In the genomic region with DNA sequence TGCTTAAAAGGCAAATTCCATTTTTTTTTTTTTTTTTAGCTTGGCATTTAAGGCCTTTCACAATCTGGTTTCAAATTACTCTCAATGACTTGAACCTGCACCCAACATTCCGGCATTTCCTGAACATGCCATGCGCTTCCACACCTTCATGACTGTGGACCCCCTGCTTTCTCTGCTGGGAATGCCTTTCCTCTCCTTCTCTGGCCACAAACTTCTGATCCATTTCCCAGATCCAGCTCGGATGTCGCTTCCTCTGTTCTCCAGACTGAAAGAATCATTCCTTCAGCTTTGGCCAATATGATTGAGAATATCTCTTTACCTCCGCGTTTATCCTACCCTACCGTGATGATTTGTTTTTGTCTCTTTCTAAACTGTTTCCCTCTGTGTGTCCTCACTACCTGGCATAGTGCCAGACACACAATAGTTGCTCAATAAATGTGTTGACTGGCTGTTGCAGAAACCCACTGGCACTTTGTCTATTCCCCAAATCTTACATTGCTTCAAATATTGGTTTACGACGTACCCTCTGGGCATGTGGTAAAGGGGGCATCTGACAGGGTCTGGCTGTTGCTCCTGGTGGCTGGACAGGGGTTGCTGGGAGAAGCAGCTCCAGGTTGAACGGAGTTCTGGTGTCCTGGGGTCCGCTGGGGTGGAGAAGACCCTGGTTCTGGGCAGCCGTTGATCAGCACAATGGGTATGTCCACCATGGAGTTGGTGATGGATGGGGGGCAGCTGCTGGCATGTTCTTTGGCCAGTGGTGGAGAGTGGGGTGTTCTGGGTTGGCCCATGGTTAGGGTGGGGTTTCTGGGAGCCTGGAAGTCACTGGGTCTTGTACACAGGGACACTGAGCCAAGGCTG, we compare ENCODE assay signal across 1 cellular context.
TF ChIP-seq lines count a peak whose summit lies in the region.

No MANE protein-coding gene starts in this region.

TF ChIP-seq in A549, 52 proteins besides CTCF, POLR2A, EP300 and RAD21 (continued from another document):
- TF ChIP-seq FOSL2 (IDR thresholded peaks at IDR 0.05) (no peak), FOSL2 (CRISPR knock-in tag; IDR thresholded peaks at IDR 0.05) (no peak; the same call in 1 of the 2 replicates), RCOR1 (IDR thresholded peaks at IDR 0.05; ENCODE audit: low read depth, low read length) (no peak), FOSB (CRISPR knock-in tag; IDR thresholded peaks at IDR 0.05) (peak; percentile 66), JUNB (IDR thresholded peaks at IDR 0.05) (peak; percentile 79), GATA3 (IDR thresholded peaks at IDR 0.05; ENCODE audit: borderline replicate concordance) (no peak), MYC (IDR thresholded peaks at IDR 0.05; ENCODE audit: borderline replicate concordance, low read length) (peak; percentile 98), POLR2AphosphoS2 (conservative IDR thresholded peaks at IDR 0.05; ENCODE audit: low read length) (no peak; the same call in 1 of the 2 replicates), NPAS2 (CRISPR knock-in tag; IDR thresholded peaks at IDR 0.05; ENCODE audit: borderline replicate concordance) (peak; percentile 27; the same call in 1 of the 2 replicates), RARB (CRISPR knock-in tag; IDR thresholded peaks at IDR 0.05) (peak; percentile 78; the same call in 1 of the 2 replicates), KDM5A (IDR thresholded peaks at IDR 0.05) (no peak), HEYL (CRISPR knock-in tag; IDR thresholded peaks at IDR 0.05) (peak; percentile 89; the same call in 1 of the 2 replicates), CEBPB (IDR thresholded peaks at IDR 0.05) (peak; percentile 80 to 89; a peak in 3 of 4 replicates), HOXB5 (CRISPR knock-in tag; IDR thresholded peaks at IDR 0.05) (peak; percentile 75), KDM1A (IDR thresholded peaks at IDR 0.05; ENCODE audit: low read depth) (no peak), TP53 (CRISPR knock-in tag; IDR thresholded peaks at IDR 0.05) (peak; percentile 59), SMC3 (IDR thresholded peaks at IDR 0.05) (no peak), SREBF2 (IDR thresholded peaks at IDR 0.05) (no peak), EHMT2 (IDR thresholded peaks at IDR 0.05; ENCODE audit: low read depth) (no peak), HOXA7 (CRISPR knock-in tag; IDR thresholded peaks at IDR 0.05) (peak; percentile 92), ZNF302 (CRISPR knock-in tag; IDR thresholded peaks at IDR 0.05) (peak; percentile 86)
- TF ChIP-seq, protein P1, sequence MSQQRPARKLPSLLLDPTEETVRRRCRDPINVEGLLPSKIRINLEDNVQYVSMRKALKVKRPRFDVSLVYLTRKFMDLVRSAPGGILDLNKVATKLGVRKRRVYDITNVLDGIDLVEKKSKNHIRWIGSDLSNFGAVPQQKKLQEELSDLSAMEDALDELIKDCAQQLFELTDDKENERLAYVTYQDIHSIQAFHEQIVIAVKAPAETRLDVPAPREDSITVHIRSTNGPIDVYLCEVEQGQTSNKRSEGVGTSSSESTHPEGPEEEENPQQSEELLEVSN (IDR thresholded peaks at IDR 0.05; ENCODE audit: borderline replicate concordance, low read depth), result peak; percentile 69; the same call in 1 of the 2 replicates
- TF ChIP-seq, protein P2, sequence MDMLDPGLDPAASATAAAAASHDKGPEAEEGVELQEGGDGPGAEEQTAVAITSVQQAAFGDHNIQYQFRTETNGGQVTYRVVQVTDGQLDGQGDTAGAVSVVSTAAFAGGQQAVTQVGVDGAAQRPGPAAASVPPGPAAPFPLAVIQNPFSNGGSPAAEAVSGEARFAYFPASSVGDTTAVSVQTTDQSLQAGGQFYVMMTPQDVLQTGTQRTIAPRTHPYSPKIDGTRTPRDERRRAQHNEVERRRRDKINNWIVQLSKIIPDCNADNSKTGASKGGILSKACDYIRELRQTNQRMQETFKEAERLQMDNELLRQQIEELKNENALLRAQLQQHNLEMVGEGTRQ (IDR thresholded peaks at IDR 0.05), result peak; percentile 12; the same call in 1 of the 2 replicates
- TF ChIP-seq, protein P3, sequence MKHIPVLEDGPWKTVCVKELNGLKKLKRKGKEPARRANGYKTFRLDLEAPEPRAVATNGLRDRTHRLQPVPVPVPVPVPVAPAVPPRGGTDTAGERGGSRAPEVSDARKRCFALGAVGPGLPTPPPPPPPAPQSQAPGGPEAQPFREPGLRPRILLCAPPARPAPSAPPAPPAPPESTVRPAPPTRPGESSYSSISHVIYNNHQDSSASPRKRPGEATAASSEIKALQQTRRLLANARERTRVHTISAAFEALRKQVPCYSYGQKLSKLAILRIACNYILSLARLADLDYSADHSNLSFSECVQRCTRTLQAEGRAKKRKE (CRISPR knock-in tag; IDR thresholded peaks at IDR 0.05; ENCODE audit: low read depth), result peak; percentile 87
- TF ChIP-seq, protein P4, sequence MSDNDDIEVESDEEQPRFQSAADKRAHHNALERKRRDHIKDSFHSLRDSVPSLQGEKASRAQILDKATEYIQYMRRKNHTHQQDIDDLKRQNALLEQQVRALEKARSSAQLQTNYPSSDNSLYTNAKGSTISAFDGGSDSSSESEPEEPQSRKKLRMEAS (IDR thresholded peaks at IDR 0.05), result peak; percentile 98
- TF ChIP-seq, protein P5, sequence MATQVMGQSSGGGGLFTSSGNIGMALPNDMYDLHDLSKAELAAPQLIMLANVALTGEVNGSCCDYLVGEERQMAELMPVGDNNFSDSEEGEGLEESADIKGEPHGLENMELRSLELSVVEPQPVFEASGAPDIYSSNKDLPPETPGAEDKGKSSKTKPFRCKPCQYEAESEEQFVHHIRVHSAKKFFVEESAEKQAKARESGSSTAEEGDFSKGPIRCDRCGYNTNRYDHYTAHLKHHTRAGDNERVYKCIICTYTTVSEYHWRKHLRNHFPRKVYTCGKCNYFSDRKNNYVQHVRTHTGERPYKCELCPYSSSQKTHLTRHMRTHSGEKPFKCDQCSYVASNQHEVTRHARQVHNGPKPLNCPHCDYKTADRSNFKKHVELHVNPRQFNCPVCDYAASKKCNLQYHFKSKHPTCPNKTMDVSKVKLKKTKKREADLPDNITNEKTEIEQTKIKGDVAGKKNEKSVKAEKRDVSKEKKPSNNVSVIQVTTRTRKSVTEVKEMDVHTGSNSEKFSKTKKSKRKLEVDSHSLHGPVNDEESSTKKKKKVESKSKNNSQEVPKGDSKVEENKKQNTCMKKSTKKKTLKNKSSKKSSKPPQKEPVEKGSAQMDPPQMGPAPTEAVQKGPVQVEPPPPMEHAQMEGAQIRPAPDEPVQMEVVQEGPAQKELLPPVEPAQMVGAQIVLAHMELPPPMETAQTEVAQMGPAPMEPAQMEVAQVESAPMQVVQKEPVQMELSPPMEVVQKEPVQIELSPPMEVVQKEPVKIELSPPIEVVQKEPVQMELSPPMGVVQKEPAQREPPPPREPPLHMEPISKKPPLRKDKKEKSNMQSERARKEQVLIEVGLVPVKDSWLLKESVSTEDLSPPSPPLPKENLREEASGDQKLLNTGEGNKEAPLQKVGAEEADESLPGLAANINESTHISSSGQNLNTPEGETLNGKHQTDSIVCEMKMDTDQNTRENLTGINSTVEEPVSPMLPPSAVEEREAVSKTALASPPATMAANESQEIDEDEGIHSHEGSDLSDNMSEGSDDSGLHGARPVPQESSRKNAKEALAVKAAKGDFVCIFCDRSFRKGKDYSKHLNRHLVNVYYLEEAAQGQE (IDR thresholded peaks at IDR 0.05), result peak; percentile 9; the same call in 1 of the 2 replicates
